11 cellular contexts compared by ENCODE assay signal in the genomic region with DNA sequence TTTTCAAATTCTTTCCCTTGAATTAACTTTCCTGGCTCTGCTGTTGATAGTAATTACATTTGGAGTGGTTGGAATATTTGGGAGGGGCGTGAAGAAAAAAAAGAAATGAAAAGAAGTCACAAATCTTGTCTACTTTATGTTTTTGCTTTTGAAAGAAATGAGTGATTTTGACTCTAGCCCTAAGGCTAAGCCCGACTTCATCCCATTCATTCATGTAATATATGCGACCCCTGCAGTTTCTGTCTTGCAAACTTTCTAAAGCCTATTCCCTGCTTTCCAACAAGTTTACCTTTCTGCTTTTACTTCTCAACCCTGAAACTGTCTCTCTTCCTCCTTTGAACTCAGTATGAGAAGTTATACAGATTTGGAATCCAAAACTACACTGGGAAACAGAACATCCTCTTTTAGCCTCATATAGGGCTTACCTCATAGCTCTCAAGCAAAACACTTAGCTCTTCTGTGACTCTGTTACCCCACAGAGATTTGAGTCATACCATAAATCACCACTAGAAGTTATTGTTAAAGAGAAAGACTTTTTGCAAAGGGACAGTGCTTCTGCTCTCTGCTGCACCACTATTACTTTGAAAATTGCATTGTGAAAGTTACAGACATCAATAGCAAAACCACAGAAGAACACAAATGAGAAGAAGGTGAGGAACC. TPM values are rescaled to one million over a fixed set of nuclear protein-coding genes. Genes with fewer than 3 reads are reported as not detected.
DNase-seq lines count a peak whose midpoint lies in the region; ATAC-seq and TF ChIP-seq lines count a peak whose summit lies in the region.
"Had no signal": no experiment of that assay in that cellular context is flagged by ENCODE, and none has a peak within 500 bp of the region (broad histone marks: within the 10 kb centered on the region; RNA-seq: fewer than 3 reads in every experiment).

No MANE protein-coding gene starts in this region.

- H3K9me3 Mint-ChIP-seq in T-helper 2 cell treated with Interferon-gamma antibody and Interleukin-4, amounts not matched to agents 5 μg/mL and 100 μg/mL, for 36 hours, result peaks cover 24% of the 10 kb centered on the region
- no peaks in the 10 kb centered on the region for H3K9me3 Mint-ChIP-seq in natural killer cell

- TF ChIP-seq CTCF in C4-2B (conservative IDR thresholded peaks at IDR 0.05) (0 out of 2 replicates have a peak, but pooled peaks have one; percentile 5), HEK293 (tag by site-specific recombination; IDR thresholded peaks at IDR 0.05) (no peak), natural killer cell (IDR thresholded peaks at IDR 0.05) (no peak), gastroesophageal sphincter (IDR thresholded peaks at IDR 0.05) (no peak)

- H3K27ac Mint-ChIP-seq in T-helper 2 cell treated with Interferon-gamma antibody and Interleukin-4, amounts not matched to agents 5 μg/mL and 100 μg/mL, for 36 hours, result peak overlapping the region; percentile 58
- H3K27ac Mint-ChIP-seq in natural killer cell, result no peak overlapping the region

- no peak overlapping the region; the same call in 1 of the 2 replicates for H3K9ac ChIP-seq in iPS-20b (ENCODE audit: low read depth, low read length)

- ATAC-seq in natural killer cell (no peak), gastroesophageal sphincter (no peak), left lobe of liver (no peak)

- H3K36me3 Mint-ChIP-seq in T-helper 2 cell treated with Interferon-gamma antibody and Interleukin-4, amounts not matched to agents 5 μg/mL and 100 μg/mL, for 36 hours (ENCODE audit: low read depth), result peaks cover 21% of the 10 kb centered on the region
- H3K36me3 Mint-ChIP-seq in natural killer cell, result no peaks in the 10 kb centered on the region

- H3K4me3 ChIP-seq in HEK293 (ENCODE audit: low read depth, low read length) (no peak overlapping the region), iPS-20b (ENCODE audit: low read length) (peak overlapping the region; percentile 91), gastroesophageal sphincter (no peak overlapping the region)

- TF ChIP-seq EP300 in gastroesophageal sphincter (IDR thresholded peaks at IDR 0.05), result no peak

- no peak overlapping the region for H3K4me3 Mint-ChIP-seq in T-helper 2 cell treated with Interferon-gamma antibody and Interleukin-4, amounts not matched to agents 5 μg/mL and 100 μg/mL, for 36 hours
- H3K4me3 Mint-ChIP-seq in natural killer cell, result no peak overlapping the region

- no peaks in the 10 kb centered on the region for H3K27me3 Mint-ChIP-seq in T-helper 2 cell treated with Interferon-gamma antibody and Interleukin-4, amounts not matched to agents 5 μg/mL and 100 μg/mL, for 36 hours (ENCODE audit: low read depth)
- H3K27me3 Mint-ChIP-seq in natural killer cell (ENCODE audit: low read depth in 2 of 2), result peaks cover 19 to 57% of the 10 kb centered on the region in 2 donors

- CTCF ChIA-PET in HEK293 (lab: Yijun Ruan, JAX), result interaction anchor here (0.6 to 1.5 kb wide), 2 partner anchors 9 to 53 kb away, joined by 3 to 4 read pairs; no protein-coding TSS in a partner anchor

- POLR2A ChIA-PET in HEK293 (lab: Yijun Ruan, JAX), result no interaction called here

- TF ChIP-seq POLR2A in gastroesophageal sphincter (IDR thresholded peaks at IDR 0.05), result no peak

- no peaks in the 10 kb centered on the region for H3K36me3 ChIP-seq in HEK293 (ENCODE audit: control insufficient read depth in 2 of 2, insufficient read depth in 1 of 2, low read length in 2 of 2)
- no peaks in the 10 kb centered on the region for H3K36me3 ChIP-seq in iPS-20b (ENCODE audit: insufficient read depth, low read depth, low read length)
- H3K36me3 ChIP-seq in gastroesophageal sphincter, result no peaks in the 10 kb centered on the region

- H3K4me1 Mint-ChIP-seq in T-helper 2 cell treated with Interferon-gamma antibody and Interleukin-4, amounts not matched to agents 5 μg/mL and 100 μg/mL, for 36 hours (ENCODE audit: low read depth), result peaks cover 53% of the 10 kb centered on the region
- H3K4me1 Mint-ChIP-seq in natural killer cell, result peaks cover 6 to 10% of the 10 kb centered on the region in 2 donors

- H3K27me3 ChIP-seq in iPS-20b (ENCODE audit: insufficient read depth, low read length) (no peaks in the 10 kb centered on the region), gastroesophageal sphincter (peaks cover 30% of the 10 kb centered on the region)

- H3K27ac ChIP-seq in C4-2B (no peak overlapping the region), HEK293 (ENCODE audit: extremely low read depth, low read depth, low read length) (no peak overlapping the region), iPS-20b (ENCODE audit: low read length) (peak overlapping the region; percentile 30), gastroesophageal sphincter (no peak overlapping the region)

- no peak for DNase-seq in T-helper 2 cell treated with Interferon-gamma antibody and Interleukin-4, amounts not matched to agents 5 μg/mL and 100 μg/mL, for 36 hours (ENCODE audit: low spot score)
- DNase-seq in natural killer cell, result no peak
- DNase-seq in left lobe of liver (ENCODE audit: low spot score), result no peak
- DNase-seq in NCI-H146 (lab: John Stamatoyannopoulos, UW), result no peak
- DNase-seq: anterior cingulate cortex, DMS79, Kasumi-1 had no signal

- H3K9me3 ChIP-seq in HEK293 (ENCODE audit: control insufficient read depth, insufficient read depth, low read depth, low read length), result no peaks in the 10 kb centered on the region
- no peaks in the 10 kb centered on the region for H3K9me3 ChIP-seq in iPS-20b (ENCODE audit: insufficient read depth, low read depth, low read length)
- no peaks in the 10 kb centered on the region for H3K9me3 ChIP-seq in gastroesophageal sphincter

- no peaks in the 10 kb centered on the region for H3K4me1 ChIP-seq in HEK293 (ENCODE audit: control insufficient read depth, insufficient read depth, low read length)
- H3K4me1 ChIP-seq in iPS-20b (ENCODE audit: insufficient read depth, low read length), result peaks cover 59% of the 10 kb centered on the region
- H3K4me1 ChIP-seq in gastroesophageal sphincter, result peaks cover 0 to 8% (median 0%) of the 10 kb centered on the region in 3 donors

- 49 to 68% methylated on average over 3 of the region's 3 CpGs for WGBS in gastroesophageal sphincter (ENCODE audit: low coverage in 1 of 2), 2 donors

- intact Hi-C loops in natural killer cell (cut with micrococcal nuclease), result no loop called here

TF ChIP-seq in HEK293, 187 proteins besides CTCF, POLR2A, EP300 and RAD21 (continues in another document):
- TF ChIP-seq, protein P1, sequence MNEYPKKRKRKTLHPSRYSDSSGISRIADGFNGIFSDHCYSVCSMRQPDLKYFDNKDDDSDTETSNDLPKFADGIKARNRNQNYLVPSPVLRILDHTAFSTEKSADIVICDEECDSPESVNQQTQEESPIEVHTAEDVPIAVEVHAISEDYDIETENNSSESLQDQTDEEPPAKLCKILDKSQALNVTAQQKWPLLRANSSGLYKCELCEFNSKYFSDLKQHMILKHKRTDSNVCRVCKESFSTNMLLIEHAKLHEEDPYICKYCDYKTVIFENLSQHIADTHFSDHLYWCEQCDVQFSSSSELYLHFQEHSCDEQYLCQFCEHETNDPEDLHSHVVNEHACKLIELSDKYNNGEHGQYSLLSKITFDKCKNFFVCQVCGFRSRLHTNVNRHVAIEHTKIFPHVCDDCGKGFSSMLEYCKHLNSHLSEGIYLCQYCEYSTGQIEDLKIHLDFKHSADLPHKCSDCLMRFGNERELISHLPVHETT (tag by site-specific recombination; IDR thresholded peaks at IDR 0.05), result no peak
- TF ChIP-seq ZNF571 (tag by site-specific recombination; IDR thresholded peaks at IDR 0.05) (no peak), ZNF23 (tag by site-specific recombination; IDR thresholded peaks at IDR 0.05; ENCODE audit: borderline replicate concordance) (no peak), ZNF510 (tag by site-specific recombination; IDR thresholded peaks at IDR 0.05; ENCODE audit: insufficient replicate concordance) (no peak), ZEB2 (tag by site-specific recombination; IDR thresholded peaks at IDR 0.05) (no peak), KLF9 (tag by site-specific recombination; IDR thresholded peaks at IDR 0.05; ENCODE audit: low read depth) (no peak), KLF17 (tag by site-specific recombination; IDR thresholded peaks at IDR 0.05) (no peak), MYNN (tag by site-specific recombination; IDR thresholded peaks at IDR 0.05; ENCODE audit: borderline replicate concordance) (0 out of 2 replicates have a peak, but pooled peaks have one; percentile 33), ZNF133 (tag by site-specific recombination; IDR thresholded peaks at IDR 0.05) (no peak), EGR2 (tag by site-specific recombination; IDR thresholded peaks at IDR 0.05; ENCODE audit: low read depth) (no peak), OVOL3 (tag by site-specific recombination; IDR thresholded peaks at IDR 0.05) (no peak), GLIS1 (tag by site-specific recombination; IDR thresholded peaks at IDR 0.05) (peak; percentile 27; the same call in 1 of the 2 replicates), ZSCAN18 (tag by site-specific recombination; IDR thresholded peaks at IDR 0.05) (no peak), ZNF664 (tag by site-specific recombination; IDR thresholded peaks at IDR 0.05) (no peak)

RNA-seq across cellular contexts. Expression of gene CFAP95, which starts 1.6 kb away (rescaled TPM):
- total RNA-seq in natural killer cell, result not detected
- total RNA-seq in gastroesophageal sphincter, result not detected
- total RNA-seq in left lobe of liver, result not detected
